10 cellular contexts compared by ENCODE assay signal in genomic region chr20:38592411-38592790, GRCh38. TPM values are rescaled to one million over a fixed set of nuclear protein-coding genes. Genes with fewer than 3 reads are reported as not detected.
"Had no signal": no experiment of that assay in that cellular context is flagged by ENCODE, and none has a peak within 500 bp of the region (broad histone marks: within the 10 kb centered on the region; RNA-seq: fewer than 3 reads in every experiment).

No MANE protein-coding gene starts in this region.

RNA-seq across cellular contexts. Expression of gene ARHGAP40, which starts 9.2 kb away (rescaled TPM):
- total RNA-seq: activated CD4-positive, alpha-beta memory T cell treated with anti-CD3 and anti-CD28 coated beads, Interleukin-2, amount 10 ng/mL, durations not matched to agents 7 days and 5 days; activated CD4-positive, alpha-beta T cell treated with anti-CD3 and anti-CD28 coated beads for 36 hours; activated CD8-positive, alpha-beta memory T cell treated with anti-CD3 and anti-CD28 coated beads for 36 hours; activated naive CD4-positive, alpha-beta T cell treated with anti-CD3 and anti-CD28 coated beads for 36 hours; activated T-helper 17 cell treated with anti-CD3 and anti-CD28 coated beads, Interleukin-2, amount 50 U/mL, for 72 hours; cardiac septum; LHCN-M2; MCF 10A; PC-3 had no signal

RNA-seq across cellular contexts. Expression of gene ADIG, which starts 11.4 kb away (rescaled TPM):
- total RNA-seq: activated CD4-positive, alpha-beta memory T cell treated with anti-CD3 and anti-CD28 coated beads, Interleukin-2, amount 10 ng/mL, durations not matched to agents 7 days and 5 days; activated CD4-positive, alpha-beta T cell treated with anti-CD3 and anti-CD28 coated beads for 36 hours; activated CD8-positive, alpha-beta memory T cell treated with anti-CD3 and anti-CD28 coated beads for 36 hours; activated naive CD4-positive, alpha-beta T cell treated with anti-CD3 and anti-CD28 coated beads for 36 hours; activated T-helper 17 cell treated with anti-CD3 and anti-CD28 coated beads, Interleukin-2, amount 50 U/mL, for 72 hours; cardiac septum; LHCN-M2; MCF 10A; PC-3; T-cell had no signal
